1 cellular context compared by ENCODE assay signal in genomic region chr3:187669675-187670504, GRCh38.
TF ChIP-seq lines count a peak whose summit lies in the region.

Gene SST (minus strand): TSS chr3:187670394. CDS start chr3:187670291, 103 bp downstream.

TF ChIP-seq in K562, 482 proteins besides CTCF, POLR2A, EP300 and RAD21 (continued from another document):
- TF ChIP-seq MIER1 (IDR thresholded peaks at IDR 0.05; ENCODE audit: low read depth) (peak; percentile 94), HDGF (IDR thresholded peaks at IDR 0.05) (no peak), CHD1 (IDR thresholded peaks at IDR 0.05; ENCODE audit: low read length) (no peak), PTRF (tag; IDR thresholded peaks at IDR 0.05) (no peak), FOXP4 (CRISPR knock-in tag; IDR thresholded peaks at IDR 0.05; ENCODE audit: borderline replicate concordance) (no peak), CREB1 (IDR thresholded peaks at IDR 0.05) (no peak), CREB1 (CRISPR knock-in tag; IDR thresholded peaks at IDR 0.05) (no peak), KAT2B (IDR thresholded peaks at IDR 0.05; ENCODE audit: low read depth, low read length) (no peak), MYNN (IDR thresholded peaks at IDR 0.05) (no peak), MYNN (CRISPR knock-in tag; IDR thresholded peaks at IDR 0.05) (peak; percentile 79; the same call in 1 of the 2 replicates), RCOR1 (IDR thresholded peaks at IDR 0.05; ENCODE audit: borderline replicate concordance in 1 of 2, low read depth in 2 of 2, low read length in 2 of 2) (peak in 1 of 2 experiments; percentile 81; a peak in 2 of 4 replicates), ZNF12 (CRISPR knock-in tag; IDR thresholded peaks at IDR 0.05) (no peak), NFRKB (IDR thresholded peaks at IDR 0.05; ENCODE audit: low read depth) (no peak), KDM4B (IDR thresholded peaks at IDR 0.05; ENCODE audit: borderline replicate concordance in 2 of 2, low read depth in 1 of 2) (no peak), ZKSCAN3 (CRISPR knock-in tag; IDR thresholded peaks at IDR 0.05) (no peak), SRF (CRISPR knock-in tag; IDR thresholded peaks at IDR 0.05) (peak in 1 of 2 experiments; percentile 87; a peak in 2 of 4 replicates), RBM25 (IDR thresholded peaks at IDR 0.05; ENCODE audit: low read depth, low read length, severe bottlenecking) (no peak), PRMT5 (CRISPR knock-in tag; IDR thresholded peaks at IDR 0.05) (peak; percentile 93), ATF4 (CRISPR knock-in tag; IDR thresholded peaks at IDR 0.05) (no peak), HNRNPL (IDR thresholded peaks at IDR 0.05; ENCODE audit: low read depth, low read length) (no peak), NR2C2 (CRISPR knock-in tag; IDR thresholded peaks at IDR 0.05) (peak; percentile 63; the same call in 1 of the 2 replicates), NR2C2 (tag; IDR thresholded peaks at IDR 0.05) (no peak)
- TF ChIP-seq, protein P1, sequence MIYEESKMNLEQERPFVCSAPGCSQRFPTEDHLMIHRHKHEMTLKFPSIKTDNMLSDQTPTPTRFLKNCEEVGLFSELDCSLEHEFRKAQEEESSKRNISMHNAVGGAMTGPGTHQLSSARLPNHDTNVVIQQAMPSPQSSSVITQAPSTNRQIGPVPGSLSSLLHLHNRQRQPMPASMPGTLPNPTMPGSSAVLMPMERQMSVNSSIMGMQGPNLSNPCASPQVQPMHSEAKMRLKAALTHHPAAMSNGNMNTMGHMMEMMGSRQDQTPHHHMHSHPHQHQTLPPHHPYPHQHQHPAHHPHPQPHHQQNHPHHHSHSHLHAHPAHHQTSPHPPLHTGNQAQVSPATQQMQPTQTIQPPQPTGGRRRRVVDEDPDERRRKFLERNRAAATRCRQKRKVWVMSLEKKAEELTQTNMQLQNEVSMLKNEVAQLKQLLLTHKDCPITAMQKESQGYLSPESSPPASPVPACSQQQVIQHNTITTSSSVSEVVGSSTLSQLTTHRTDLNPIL (CRISPR knock-in tag; IDR thresholded peaks at IDR 0.05) = no peak
- TF ChIP-seq, protein P2, sequence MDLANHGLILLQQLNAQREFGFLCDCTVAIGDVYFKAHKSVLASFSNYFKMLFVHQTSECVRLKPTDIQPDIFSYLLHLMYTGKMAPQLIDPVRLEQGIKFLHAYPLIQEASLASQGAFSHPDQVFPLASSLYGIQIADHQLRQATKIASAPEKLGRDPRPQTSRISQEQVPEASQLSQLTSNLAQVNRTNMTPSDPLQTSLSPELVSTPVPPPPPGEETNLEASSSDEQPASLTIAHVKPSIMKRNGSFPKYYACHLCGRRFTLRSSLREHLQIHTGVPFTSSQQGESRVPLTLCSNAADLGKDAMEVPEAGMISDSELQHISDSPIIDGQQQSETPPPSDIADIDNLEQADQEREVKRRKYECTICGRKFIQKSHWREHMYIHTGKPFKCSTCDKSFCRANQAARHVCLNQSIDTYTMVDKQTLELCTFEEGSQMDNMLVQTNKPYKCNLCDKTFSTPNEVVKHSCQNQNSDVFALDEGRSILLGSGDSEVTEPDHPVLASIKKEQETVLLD (IDR thresholded peaks at IDR 0.05) = no peak
- TF ChIP-seq, protein P3, sequence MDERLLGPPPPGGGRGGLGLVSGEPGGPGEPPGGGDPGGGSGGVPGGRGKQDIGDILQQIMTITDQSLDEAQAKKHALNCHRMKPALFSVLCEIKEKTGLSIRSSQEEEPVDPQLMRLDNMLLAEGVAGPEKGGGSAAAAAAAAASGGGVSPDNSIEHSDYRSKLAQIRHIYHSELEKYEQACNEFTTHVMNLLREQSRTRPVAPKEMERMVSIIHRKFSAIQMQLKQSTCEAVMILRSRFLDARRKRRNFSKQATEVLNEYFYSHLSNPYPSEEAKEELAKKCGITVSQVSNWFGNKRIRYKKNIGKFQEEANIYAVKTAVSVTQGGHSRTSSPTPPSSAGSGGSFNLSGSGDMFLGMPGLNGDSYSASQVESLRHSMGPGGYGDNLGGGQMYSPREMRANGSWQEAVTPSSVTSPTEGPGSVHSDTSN (CRISPR knock-in tag; IDR thresholded peaks at IDR 0.05; ENCODE audit: low read depth) = 0 out of 2 replicates have a peak, but pooled peaks have one; percentile 6
- TF ChIP-seq, protein P3 (tag; conservative IDR thresholded peaks at IDR 0.05; ENCODE audit: low read depth) = no peak
- TF ChIP-seq, protein P4, sequence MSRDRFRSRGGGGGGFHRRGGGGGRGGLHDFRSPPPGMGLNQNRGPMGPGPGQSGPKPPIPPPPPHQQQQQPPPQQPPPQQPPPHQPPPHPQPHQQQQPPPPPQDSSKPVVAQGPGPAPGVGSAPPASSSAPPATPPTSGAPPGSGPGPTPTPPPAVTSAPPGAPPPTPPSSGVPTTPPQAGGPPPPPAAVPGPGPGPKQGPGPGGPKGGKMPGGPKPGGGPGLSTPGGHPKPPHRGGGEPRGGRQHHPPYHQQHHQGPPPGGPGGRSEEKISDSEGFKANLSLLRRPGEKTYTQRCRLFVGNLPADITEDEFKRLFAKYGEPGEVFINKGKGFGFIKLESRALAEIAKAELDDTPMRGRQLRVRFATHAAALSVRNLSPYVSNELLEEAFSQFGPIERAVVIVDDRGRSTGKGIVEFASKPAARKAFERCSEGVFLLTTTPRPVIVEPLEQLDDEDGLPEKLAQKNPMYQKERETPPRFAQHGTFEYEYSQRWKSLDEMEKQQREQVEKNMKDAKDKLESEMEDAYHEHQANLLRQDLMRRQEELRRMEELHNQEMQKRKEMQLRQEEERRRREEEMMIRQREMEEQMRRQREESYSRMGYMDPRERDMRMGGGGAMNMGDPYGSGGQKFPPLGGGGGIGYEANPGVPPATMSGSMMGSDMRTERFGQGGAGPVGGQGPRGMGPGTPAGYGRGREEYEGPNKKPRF (IDR thresholded peaks at IDR 0.05; ENCODE audit: low read depth, low read length) = no peak
- TF ChIP-seq, protein P5, sequence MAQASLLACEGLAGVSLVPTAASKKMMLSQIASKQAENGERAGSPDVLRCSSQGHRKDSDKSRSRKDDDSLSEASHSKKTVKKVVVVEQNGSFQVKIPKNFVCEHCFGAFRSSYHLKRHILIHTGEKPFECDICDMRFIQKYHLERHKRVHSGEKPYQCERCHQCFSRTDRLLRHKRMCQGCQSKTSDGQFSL (CRISPR knock-in tag; IDR thresholded peaks at IDR 0.05) = no peak
- TF ChIP-seq, protein P5 (tag; IDR thresholded peaks at IDR 0.05) = no peak
